13 cellular contexts compared by ENCODE assay signal in genomic region chr4:110808371-110808878, GRCh38.
DNase-seq lines count a peak whose midpoint lies in the region; ATAC-seq and TF ChIP-seq lines count a peak whose summit lies in the region.
"Had no signal": no experiment of that assay in that cellular context is flagged by ENCODE, and none has a peak within 500 bp of the region (broad histone marks: within the 10 kb centered on the region; RNA-seq: fewer than 3 reads in every experiment).

No MANE protein-coding gene starts in this region.

- H3K4me1 ChIP-seq in Karpas-422 (ENCODE audit: low read length) (no peaks in the 10 kb centered on the region), PC-9 (replicated peaks; ENCODE audit: insufficient read depth) (no peaks in the 10 kb centered on the region)

- intact Hi-C loops in PC-9 (cut with micrococcal nuclease; ENCODE audit: unreplicated experiment), result no loop called here

- DNase-seq in A172 (ENCODE audit: low spot score), result peak; percentile 59
- DNase-seq in astrocyte of the hippocampus (ENCODE audit: low read depth, low spot score), result peak; percentile 20
- no peak for DNase-seq in Karpas-422
- DNase-seq in activated naive CD4-positive, alpha-beta T cell treated with anti-CD3 and anti-CD28 coated beads, Interleukin-2, amount 10 ng/mL, durations not matched to agents 7 days and 5 days, result no peak
- DNase-seq in PC-9, result no peak
- DNase-seq: 8988T; activated T-cell treated with anti-CD3 and anti-CD28 coated beads, Interleukin-2, amount 50 U/mL, for 4 hours; DMS53; NCI-H1436 had no signal

- no peaks in the 10 kb centered on the region for H3K4me1 Mint-ChIP-seq in activated naive CD4-positive, alpha-beta T cell treated with anti-CD3 and anti-CD28 coated beads, Interleukin-2, amount 10 ng/mL, durations not matched to agents 7 days and 5 days

- H3K27me3 Mint-ChIP-seq in activated naive CD4-positive, alpha-beta T cell treated with anti-CD3 and anti-CD28 coated beads, Interleukin-2, amount 10 ng/mL, durations not matched to agents 7 days and 5 days, result no peaks in the 10 kb centered on the region

- H4K20me1 ChIP-seq in Karpas-422 (ENCODE audit: insufficient read depth, low read depth, low read length), result no peaks in the 10 kb centered on the region
- no peaks in the 10 kb centered on the region for H4K20me1 ChIP-seq in PC-9 (ENCODE audit: insufficient read depth)

- H3K4me3 ChIP-seq in Karpas-422 (ENCODE audit: low read length) (no peak overlapping the region), PC-9 (no peak overlapping the region)

- H3K9me3 Mint-ChIP-seq in activated naive CD4-positive, alpha-beta T cell treated with anti-CD3 and anti-CD28 coated beads, Interleukin-2, amount 10 ng/mL, durations not matched to agents 7 days and 5 days, result no peaks in the 10 kb centered on the region
- H3K9me3 Mint-ChIP-seq: activated T-cell treated with anti-CD3 and anti-CD28 coated beads, Interleukin-2, amount 50 U/mL, for 4 hours had no signal

- no peak overlapping the region for H2AFZ ChIP-seq in Karpas-422 (ENCODE audit: low read length)
- H2AFZ ChIP-seq in PC-9, result no peak overlapping the region

- CTCF ChIA-PET in activated naive CD4-positive, alpha-beta T cell treated with anti-CD3 and anti-CD28 coated beads, Interleukin-2, amount 10 ng/mL, durations not matched to agents 7 days and 5 days (lab: Charles Lee), result no interaction called here
- CTCF ChIA-PET in PC-9 (lab: Charles Lee), result no interaction called here

- H3K27ac Mint-ChIP-seq in activated naive CD4-positive, alpha-beta T cell treated with anti-CD3 and anti-CD28 coated beads, Interleukin-2, amount 10 ng/mL, durations not matched to agents 7 days and 5 days, result no peak overlapping the region

- no peaks in the 10 kb centered on the region for H3F3A ChIP-seq in PC-9 (ENCODE audit: insufficient read depth, low read depth)

- POLR2A ChIA-PET in PC-9 (lab: Charles Lee; ENCODE audit: unreplicated experiment), result no interaction called here

- H3K79me2 ChIP-seq in Karpas-422 (ENCODE audit: low read length) (no peaks in the 10 kb centered on the region), PC-9 (ENCODE audit: low read depth) (no peaks in the 10 kb centered on the region)

- ATAC-seq in GM21423 (IDR thresholded peaks at IDR 0.05; ENCODE audit: unreplicated experiment) (peak; percentile 95), HG03196 (IDR thresholded peaks at IDR 0.05; ENCODE audit: unreplicated experiment) (peak; percentile 91), GM18519 (IDR thresholded peaks at IDR 0.05; ENCODE audit: low FRiP score, unreplicated experiment) (no peak)
- ATAC-seq: activated T-cell treated with anti-CD3 and anti-CD28 coated beads, Interleukin-2, amount 50 U/mL, for 4 hours; Panc1 had no signal

- H3K9me3 ChIP-seq in Karpas-422 (ENCODE audit: low read length) (no peaks in the 10 kb centered on the region), PC-9 (ENCODE audit: insufficient read depth, low read depth) (no peaks in the 10 kb centered on the region)

- H3K27me3 ChIP-seq in Karpas-422 (ENCODE audit: low read length), result no peaks in the 10 kb centered on the region
- H3K27me3 ChIP-seq in PC-9 (ENCODE audit: insufficient read depth, low read depth), result no peaks in the 10 kb centered on the region

- BruUV-seq in PC-9 (replicated peaks; lab: Mats Ljungman, UMichigan), result no TSS peak

- no peak overlapping the region for H3K9ac ChIP-seq in Karpas-422 (ENCODE audit: low read length)

- no peak overlapping the region for H3K4me2 ChIP-seq in Karpas-422 (ENCODE audit: low read depth, low read length, poor library complexity, severe bottlenecking)
- no peak overlapping the region for H3K4me2 ChIP-seq in PC-9

- H3K27ac ChIP-seq in Karpas-422 (ENCODE audit: low read length) (no peak overlapping the region), PC-9 (no peak overlapping the region)

- H3K9me2 ChIP-seq in Karpas-422 (replicated peaks; ENCODE audit: insufficient read depth, low read length) (no peaks in the 10 kb centered on the region), PC-9 (ENCODE audit: insufficient read depth) (no peaks in the 10 kb centered on the region)

- H3K36me3 ChIP-seq in Karpas-422 (ENCODE audit: insufficient read depth, low read length) (no peaks in the 10 kb centered on the region), PC-9 (ENCODE audit: low read depth) (no peaks in the 10 kb centered on the region)

- TF ChIP-seq CTCF in PC-9 (conservative IDR thresholded peaks at IDR 0.05), result no peak

- no peak overlapping the region for H3K4me3 Mint-ChIP-seq in activated naive CD4-positive, alpha-beta T cell treated with anti-CD3 and anti-CD28 coated beads, Interleukin-2, amount 10 ng/mL, durations not matched to agents 7 days and 5 days
- H3K4me3 Mint-ChIP-seq: activated T-cell treated with anti-CD3 and anti-CD28 coated beads, Interleukin-2, amount 50 U/mL, for 4 hours had no signal

- H3K36me3 Mint-ChIP-seq in activated naive CD4-positive, alpha-beta T cell treated with anti-CD3 and anti-CD28 coated beads, Interleukin-2, amount 10 ng/mL, durations not matched to agents 7 days and 5 days, result no peaks in the 10 kb centered on the region

Comparison
In these comparisons a context has a peak if more than half of its experiments do, and no peak if none do; other contexts are left out.
1. DNase-seq: peak in A172 (single experiment) and astrocyte of the hippocampus (single experiment); none in Karpas-422 (single experiment), activated naive CD4-positive, alpha-beta T cell treated with anti-CD3 and anti-CD28 coated beads, Interleukin-2, amount 10 ng/mL, durations not matched to agents 7 days and 5 days (single experiment) and PC-9 (0 of 2).